Comparison of ENCODE assay signal across 1 cellular context in the genomic region with DNA sequence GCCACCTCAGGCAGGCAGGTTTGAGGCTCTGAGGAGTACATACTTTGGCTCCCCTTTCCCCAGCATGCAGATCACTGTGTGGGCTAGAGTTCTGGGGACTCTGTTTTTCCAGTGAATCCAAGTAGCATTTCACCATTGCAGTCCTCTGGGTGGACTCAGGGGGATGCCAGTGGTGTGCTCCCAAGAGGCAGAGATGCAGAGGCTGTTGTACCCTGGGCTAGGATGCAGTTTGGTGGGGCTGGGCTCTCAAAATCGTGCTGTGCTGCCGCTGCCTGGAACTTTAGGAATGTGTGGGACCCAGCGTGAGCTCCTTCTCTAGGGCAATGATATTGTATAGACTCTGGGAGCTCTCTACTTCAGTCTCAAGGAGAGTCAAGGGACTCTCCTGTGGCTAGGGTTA.
TF ChIP-seq lines count a peak whose summit lies in the region.

No MANE protein-coding gene starts in this region.

TF ChIP-seq in GM23338, 12 proteins besides CTCF, POLR2A, EP300 and RAD21 (continued from another document):
- 0 out of 2 replicates have a peak, but pooled peaks have one; percentile 6 for TF ChIP-seq ZNF462 (CRISPR knock-in tag; IDR thresholded peaks at IDR 0.05)
TF ChIP-seq in GM23338: peak in this region for 1.
